Comparison of ENCODE assay signal across 20 cellular contexts in genomic region chr9:92726348-92726747, GRCh38. TPM values are rescaled to one million over a fixed set of nuclear protein-coding genes. Genes with fewer than 3 reads are reported as not detected.
DNase-seq lines count a peak whose midpoint lies in the region; ATAC-seq and TF ChIP-seq lines count a peak whose summit lies in the region.
"Had no signal": no experiment of that assay in that cellular context is flagged by ENCODE, and none has a peak within 500 bp of the region (broad histone marks: within the 10 kb centered on the region; RNA-seq: fewer than 3 reads in every experiment).

No MANE protein-coding gene starts in this region.

- peaks cover 28% of the 10 kb centered on the region for H3K36me3 ChIP-seq in right atrium auricular region

- H3K4me1 ChIP-seq in right atrium auricular region: peaks cover 0 to 39% of the 10 kb centered on the region in 2 donors

- H3K36me3 Mint-ChIP-seq in T-helper 17 cell (ENCODE audit: low read depth) (peaks cover 3% of the 10 kb centered on the region), naive B cell (peaks cover 0 to 4% of the 10 kb centered on the region in 2 donors)

- H3K27ac ChIP-seq in right atrium auricular region: no peak overlapping the region
- H3K27ac ChIP-seq: cardiac muscle cell, sigmoid colon, SJSA1 had no signal

- H3K27ac Mint-ChIP-seq in T-helper 17 cell (peak overlapping the region; percentile 76), naive B cell (peak overlapping the region; percentile 44 to 96 (median 86))
- H3K27ac Mint-ChIP-seq: T-helper 2 cell treated with Interferon-gamma antibody and Interleukin-4, amounts not matched to agents 5 μg/mL and 100 μg/mL, for 36 hours had no signal

- no peak for TF ChIP-seq CTCF in right atrium auricular region (IDR thresholded peaks at IDR 0.05)

- H3K4me3 Mint-ChIP-seq in T-helper 17 cell: no peak overlapping the region
- peak overlapping the region in 6 of 8 donors; percentile 29 to 100 (median 72) for H3K4me3 Mint-ChIP-seq in naive B cell
- H3K4me3 Mint-ChIP-seq: naive thymus-derived CD4-positive, alpha-beta T cell; T-helper 2 cell treated with Interferon-gamma antibody and Interleukin-4, amounts not matched to agents 5 μg/mL and 100 μg/mL, for 36 hours had no signal

- H3K27me3 Mint-ChIP-seq in T-helper 17 cell: no peaks in the 10 kb centered on the region
- H3K27me3 Mint-ChIP-seq in naive B cell: no peaks in the 10 kb centered on the region
- H3K27me3 Mint-ChIP-seq: naive thymus-derived CD4-positive, alpha-beta T cell had no signal

- DNase-seq in right atrium auricular region (ENCODE audit: low spot score) (peak; percentile 46), Right ventricle myocardium superior (no peak), T-helper 17 cell (no peak), naive B cell (no peak), islet precursor cell (no peak), epidermal melanocyte (ENCODE audit: insufficient read length, low spot score) (no peak), DMS 273 treated with DMSO at 0.1 percent for 48 hours (lab: John Stamatoyannopoulos, UW) (no peak)
- DNase-seq: activated CD4-positive, CD25-positive, alpha-beta regulatory T cell; COR-L47; foreskin melanocyte; HCEC 1CT; KG1; naive thymus-derived CD4-positive, alpha-beta T cell; NCI-H187; NCI-H2227 treated with DMSO at 0.1 percent for 48 hours; sigmoid colon had no signal

- H3K4me1 Mint-ChIP-seq in T-helper 17 cell (peaks cover 20% of the 10 kb centered on the region), naive B cell (peaks cover 75 to 98% (median 91%) of the 10 kb centered on the region in 3 donors)

- H3K27me3 ChIP-seq in right atrium auricular region: no peaks in the 10 kb centered on the region
- H3K27me3 ChIP-seq: cardiac muscle cell, dorsolateral prefrontal cortex, sigmoid colon, SJSA1 had no signal

- ATAC-seq in Right ventricle myocardium superior (ENCODE audit: poor library complexity) (no peak), T-helper 17 cell (no peak), naive B cell (ENCODE audit: low read depth in 2 of 2) (no peak)
- ATAC-seq: naive thymus-derived CD4-positive, alpha-beta T cell had no signal

- no peaks in the 10 kb centered on the region for H3K9me3 Mint-ChIP-seq in naive B cell
- H3K9me3 Mint-ChIP-seq: T-helper 2 cell treated with Interferon-gamma antibody and Interleukin-4, amounts not matched to agents 5 μg/mL and 100 μg/mL, for 36 hours had no signal

- no peak overlapping the region for H3K4me3 ChIP-seq in right atrium auricular region
- H3K4me3 ChIP-seq: cardiac muscle cell, dorsolateral prefrontal cortex, sigmoid colon, SJSA1 had no signal

- intact Hi-C loops in Right ventricle myocardium superior (cut with DNase I): no loop called here

- no peaks in the 10 kb centered on the region for H3K9me3 ChIP-seq in right atrium auricular region
- no peaks in the 10 kb centered on the region for H3K9me3 ChIP-seq in T-helper 17 cell (ENCODE audit: control insufficient read depth, low read length, poor library complexity, severe bottlenecking)
- H3K9me3 ChIP-seq: sigmoid colon, SJSA1 had no signal

RNA-seq across cellular contexts. Expression of gene BICD2, which starts 38.3 kb away (rescaled TPM):
- 10 to 100 TPM; 32.2 to 40.4 TPM for total RNA-seq in right atrium auricular region
- total RNA-seq in Right ventricle myocardium superior: 33.2 TPM
- total RNA-seq in T-helper 17 cell: 10 to 100 TPM; 22.9 to 34.0 TPM
- 10 to 100 TPM in 5 of 6 donors, 1 to 10 TPM in 1; 4.3 to 41.8 (median 29.6) TPM for polyA plus RNA-seq in naive B cell (ENCODE audit: low read depth in 6 of 6)

RNA-seq across cellular contexts. Expression of gene IPPK, which starts 56.4 kb away (rescaled TPM):
- 10 to 100 TPM in 1 of 2 donors, 1 to 10 TPM in 1; 8.9 to 13.1 TPM for total RNA-seq in right atrium auricular region
- total RNA-seq in Right ventricle myocardium superior: 7.9 TPM
- 1 to 10 TPM; 6.3 to 7.1 TPM for total RNA-seq in T-helper 17 cell
- 10 to 100 TPM in 1 of 6 donors, 1 to 10 TPM in 5; 4.1 to 12.8 (median 6.1) TPM for polyA plus RNA-seq in naive B cell (ENCODE audit: low read depth in 6 of 6)
